ENCODE assay signal across 15 cellular contexts in genomic region chr9:131801811-131802210, GRCh38.
"Had no signal": no experiment of that assay in that cellular context is flagged by ENCODE, and none has a peak within 500 bp of the region (broad histone marks: within the 10 kb centered on the region; RNA-seq: fewer than 3 reads in every experiment).

No MANE protein-coding gene starts in this region.

- DNase-seq: activated CD4-positive, alpha-beta T cell treated with anti-CD3 and anti-CD28 coated beads for 1 hour; activated CD4-positive, alpha-beta T cell treated with anti-CD3 and anti-CD28 coated beads, Interleukin-2, amount 50 U/mL, for 4 hours; activated naive CD4-positive, alpha-beta T cell treated with anti-CD3 and anti-CD28 coated beads, Interleukin-2, amount 10 ng/mL, durations not matched to agents 7 days and 5 days; activated T-cell treated with anti-CD3 and anti-CD28 coated beads, Interleukin-2, amount 50 U/mL, for 1 hour; left lung; mammary epithelial cell; naive B cell; stimulated activated CD4-positive, alpha-beta T cell treated with anti-CD3 and anti-CD28 coated beads, Interleukin-15, amount 100 ng/mL, for 24 hours; stimulated activated CD4-positive, alpha-beta T cell treated with anti-CD3 and anti-CD28 coated beads, Interleukin-4, amount 100 ng/mL, for 24 hours; stimulated activated naive CD4-positive, alpha-beta T cell treated with Interleukin-2 at 50 U/mL for 16 hours; trophoblast cell had no signal

- H3K9me3 Mint-ChIP-seq: activated naive CD4-positive, alpha-beta T cell treated with anti-CD3 and anti-CD28 coated beads, Interleukin-2, amount 10 ng/mL, durations not matched to agents 7 days and 5 days had no signal

- H3K27ac Mint-ChIP-seq: activated naive CD4-positive, alpha-beta T cell treated with anti-CD3 and anti-CD28 coated beads, Interleukin-2, amount 10 ng/mL, durations not matched to agents 7 days and 5 days; naive B cell had no signal

- H3K27ac ChIP-seq: ascending aorta, left lung, right atrium auricular region, skin epidermis had no signal

- H3K4me3 ChIP-seq: ascending aorta, left lung, right atrium auricular region, skin epidermis had no signal

- ATAC-seq: esophagus mucosa, left lung had no signal

- H3K27me3 ChIP-seq: ascending aorta, right atrium auricular region had no signal

- H3K4me1 Mint-ChIP-seq: activated naive CD4-positive, alpha-beta T cell treated with anti-CD3 and anti-CD28 coated beads, Interleukin-2, amount 10 ng/mL, durations not matched to agents 7 days and 5 days; naive B cell had no signal

- H3K4me3 Mint-ChIP-seq: activated naive CD4-positive, alpha-beta T cell treated with anti-CD3 and anti-CD28 coated beads, Interleukin-2, amount 10 ng/mL, durations not matched to agents 7 days and 5 days; naive B cell had no signal

- H3K4me1 ChIP-seq: ascending aorta, left lung, right atrium auricular region had no signal

- H3K36me3 ChIP-seq: ascending aorta, left lung, right atrium auricular region had no signal

- H3K9me3 ChIP-seq: ascending aorta, left lung, right atrium auricular region had no signal

- H3K36me3 Mint-ChIP-seq: activated naive CD4-positive, alpha-beta T cell treated with anti-CD3 and anti-CD28 coated beads, Interleukin-2, amount 10 ng/mL, durations not matched to agents 7 days and 5 days had no signal
